Comparison of ENCODE assay signal across 2 cellular contexts in the genomic region with DNA sequence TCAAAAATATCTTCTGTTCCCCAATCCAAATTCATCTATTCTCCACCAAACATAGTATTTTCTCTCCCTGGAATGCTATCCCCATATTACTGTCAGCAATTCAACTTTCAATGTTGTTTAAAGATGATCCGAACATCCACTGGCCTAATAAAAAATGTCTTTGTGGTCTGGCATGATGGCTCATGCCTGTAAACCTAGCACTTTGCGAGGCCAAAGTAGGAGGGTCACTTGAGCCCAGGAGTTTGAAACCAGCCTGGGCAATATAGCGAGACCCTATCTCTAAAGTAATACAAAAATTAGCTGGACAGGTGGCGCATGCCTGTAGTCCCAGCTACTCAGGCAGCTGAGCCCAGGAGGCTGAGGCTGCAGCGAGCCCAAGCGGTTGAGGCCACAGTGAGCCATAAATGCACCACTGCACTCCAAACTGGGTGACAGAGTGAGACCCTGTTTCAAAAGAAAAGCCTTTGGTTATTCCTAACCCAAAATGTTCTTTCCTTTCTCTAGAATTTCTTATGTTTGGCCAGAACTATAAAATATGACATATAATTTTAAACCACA.
TF ChIP-seq lines count a peak whose summit lies in the region.

No MANE protein-coding gene starts in this region.

TF ChIP-seq in A549, 52 proteins besides CTCF, POLR2A, EP300 and RAD21 (continued from another document):
- TF ChIP-seq, protein P1, sequence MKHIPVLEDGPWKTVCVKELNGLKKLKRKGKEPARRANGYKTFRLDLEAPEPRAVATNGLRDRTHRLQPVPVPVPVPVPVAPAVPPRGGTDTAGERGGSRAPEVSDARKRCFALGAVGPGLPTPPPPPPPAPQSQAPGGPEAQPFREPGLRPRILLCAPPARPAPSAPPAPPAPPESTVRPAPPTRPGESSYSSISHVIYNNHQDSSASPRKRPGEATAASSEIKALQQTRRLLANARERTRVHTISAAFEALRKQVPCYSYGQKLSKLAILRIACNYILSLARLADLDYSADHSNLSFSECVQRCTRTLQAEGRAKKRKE (CRISPR knock-in tag; IDR thresholded peaks at IDR 0.05; ENCODE audit: low read depth) = no peak
- TF ChIP-seq TP53 (CRISPR knock-in tag; IDR thresholded peaks at IDR 0.05) (no peak), ZSCAN20 (CRISPR knock-in tag; IDR thresholded peaks at IDR 0.05) (no peak), HOXA7 (CRISPR knock-in tag; IDR thresholded peaks at IDR 0.05) (no peak)
TF ChIP-seq in A549: peak in this region for 0.

TF ChIP-seq in HEK293, 187 proteins besides CTCF, POLR2A, EP300 and RAD21 (continued from another document):
- TF ChIP-seq, protein P2, sequence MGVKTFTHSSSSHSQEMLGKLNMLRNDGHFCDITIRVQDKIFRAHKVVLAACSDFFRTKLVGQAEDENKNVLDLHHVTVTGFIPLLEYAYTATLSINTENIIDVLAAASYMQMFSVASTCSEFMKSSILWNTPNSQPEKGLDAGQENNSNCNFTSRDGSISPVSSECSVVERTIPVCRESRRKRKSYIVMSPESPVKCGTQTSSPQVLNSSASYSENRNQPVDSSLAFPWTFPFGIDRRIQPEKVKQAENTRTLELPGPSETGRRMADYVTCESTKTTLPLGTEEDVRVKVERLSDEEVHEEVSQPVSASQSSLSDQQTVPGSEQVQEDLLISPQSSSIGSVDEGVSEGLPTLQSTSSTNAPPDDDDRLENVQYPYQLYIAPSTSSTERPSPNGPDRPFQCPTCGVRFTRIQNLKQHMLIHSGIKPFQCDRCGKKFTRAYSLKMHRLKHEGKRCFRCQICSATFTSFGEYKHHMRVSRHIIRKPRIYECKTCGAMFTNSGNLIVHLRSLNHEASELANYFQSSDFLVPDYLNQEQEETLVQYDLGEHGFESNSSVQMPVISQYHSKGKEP (tag by site-specific recombination; IDR thresholded peaks at IDR 0.05) = peak; percentile 51
- TF ChIP-seq ZNF214 (tag by site-specific recombination; IDR thresholded peaks at IDR 0.05; ENCODE audit: borderline replicate concordance) (no peak), ZNF121 (tag by site-specific recombination; IDR thresholded peaks at IDR 0.05) (peak; percentile 50; the same call in 1 of the 2 replicates), ZNF768 (tag by site-specific recombination; IDR thresholded peaks at IDR 0.05) (no peak), ZEB2 (tag by site-specific recombination; IDR thresholded peaks at IDR 0.05) (no peak), ZNF169 (tag by site-specific recombination; IDR thresholded peaks at IDR 0.05) (no peak), ZNF560 (tag by site-specific recombination; IDR thresholded peaks at IDR 0.05; ENCODE audit: borderline replicate concordance) (no peak), SP7 (tag by site-specific recombination; IDR thresholded peaks at IDR 0.05) (no peak), MYNN (tag by site-specific recombination; IDR thresholded peaks at IDR 0.05; ENCODE audit: borderline replicate concordance) (peak; percentile 88), YY1 (tag by site-specific recombination; IDR thresholded peaks at IDR 0.05) (no peak), ZNF239 (tag by site-specific recombination; IDR thresholded peaks at IDR 0.05) (no peak), ZNF555 (tag by site-specific recombination; conservative IDR thresholded peaks at IDR 0.05) (no peak)
- TF ChIP-seq, protein P3, sequence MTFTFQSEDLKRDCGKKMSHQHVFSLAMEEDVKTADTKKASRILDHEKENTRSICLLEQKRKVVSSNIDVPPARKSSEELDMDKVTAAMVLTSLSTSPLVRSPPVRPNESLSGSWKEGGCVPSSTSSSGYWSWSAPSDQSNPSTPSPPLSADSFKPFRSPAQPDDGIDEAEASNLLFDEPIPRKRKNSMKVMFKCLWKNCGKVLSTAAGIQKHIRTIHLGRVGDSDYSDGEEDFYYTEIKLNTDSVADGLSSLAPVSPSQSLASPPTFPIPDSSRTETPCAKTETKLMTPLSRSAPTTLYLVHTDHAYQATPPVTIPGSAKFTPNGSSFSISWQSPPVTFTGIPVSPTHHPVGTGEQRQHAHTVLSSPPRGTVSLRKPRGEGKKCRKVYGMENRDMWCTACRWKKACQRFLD (tag by site-specific recombination; IDR thresholded peaks at IDR 0.05) = no peak
- TF ChIP-seq, protein P4, sequence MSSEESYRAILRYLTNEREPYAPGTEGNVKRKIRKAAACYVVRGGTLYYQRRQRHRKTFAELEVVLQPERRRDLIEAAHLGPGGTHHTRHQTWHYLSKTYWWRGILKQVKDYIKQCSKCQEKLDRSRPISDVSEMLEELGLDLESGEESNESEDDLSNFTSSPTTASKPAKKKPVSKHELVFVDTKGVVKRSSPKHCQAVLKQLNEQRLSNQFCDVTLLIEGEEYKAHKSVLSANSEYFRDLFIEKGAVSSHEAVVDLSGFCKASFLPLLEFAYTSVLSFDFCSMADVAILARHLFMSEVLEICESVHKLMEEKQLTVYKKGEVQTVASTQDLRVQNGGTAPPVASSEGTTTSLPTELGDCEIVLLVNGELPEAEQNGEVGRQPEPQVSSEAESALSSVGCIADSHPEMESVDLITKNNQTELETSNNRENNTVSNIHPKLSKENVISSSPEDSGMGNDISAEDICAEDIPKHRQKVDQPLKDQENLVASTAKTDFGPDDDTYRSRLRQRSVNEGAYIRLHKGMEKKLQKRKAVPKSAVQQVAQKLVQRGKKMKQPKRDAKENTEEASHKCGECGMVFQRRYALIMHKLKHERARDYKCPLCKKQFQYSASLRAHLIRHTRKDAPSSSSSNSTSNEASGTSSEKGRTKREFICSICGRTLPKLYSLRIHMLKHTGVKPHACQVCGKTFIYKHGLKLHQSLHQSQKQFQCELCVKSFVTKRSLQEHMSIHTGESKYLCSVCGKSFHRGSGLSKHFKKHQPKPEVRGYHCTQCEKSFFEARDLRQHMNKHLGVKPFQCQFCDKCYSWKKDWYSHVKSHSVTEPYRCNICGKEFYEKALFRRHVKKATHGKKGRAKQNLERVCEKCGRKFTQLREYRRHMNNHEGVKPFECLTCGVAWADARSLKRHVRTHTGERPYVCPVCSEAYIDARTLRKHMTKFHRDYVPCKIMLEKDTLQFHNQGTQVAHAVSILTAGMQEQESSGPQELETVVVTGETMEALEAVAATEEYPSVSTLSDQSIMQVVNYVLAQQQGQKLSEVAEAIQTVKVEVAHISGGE (tag by site-specific recombination; conservative IDR thresholded peaks at IDR 0.05; ENCODE audit: low read depth) = no peak
